Comparison of ENCODE assay signal across 20 cellular contexts in genomic region chr7:73746378-73746777, GRCh38. TPM values are rescaled to one million over a fixed set of nuclear protein-coding genes. Genes with fewer than 3 reads are reported as not detected.
DNase-seq lines count a peak whose midpoint lies in the region; ATAC-seq and TF ChIP-seq lines count a peak whose summit lies in the region.
"Had no signal": no experiment of that assay in that cellular context is flagged by ENCODE, and none has a peak within 500 bp of the region (broad histone marks: within the 10 kb centered on the region; RNA-seq: fewer than 3 reads in every experiment).

No MANE protein-coding gene starts in this region.

- peaks cover 21% of the 10 kb centered on the region for H3K36me3 Mint-ChIP-seq in endodermal cell (ENCODE audit: low read depth)
- H3K36me3 Mint-ChIP-seq: activated CD4-positive, alpha-beta memory T cell treated with anti-CD3 and anti-CD28 coated beads for 36 hours; naive thymus-derived CD4-positive, alpha-beta T cell had no signal

- H3K4me3 Mint-ChIP-seq in endodermal cell, result no peak overlapping the region
- H3K4me3 Mint-ChIP-seq: activated CD4-positive, alpha-beta memory T cell treated with anti-CD3 and anti-CD28 coated beads for 36 hours; CD4-positive, alpha-beta T cell; naive thymus-derived CD4-positive, alpha-beta T cell had no signal

- DNase-seq in NCI-H446 treated with DMSO at 0.1 percent for 48 hours (lab: John Stamatoyannopoulos, UW) (peak; percentile 66), endodermal cell (no peak), psoas muscle (no peak), NOMO-1 treated with DMSO at 0.1 percent for 48 hours (lab: John Stamatoyannopoulos, UW; ENCODE audit: unreplicated experiment) (no peak), RPMI8226 (no peak), inferior parietal cortex (ENCODE audit: extremely low spot score) (no peak)
- DNase-seq: activated CD4-positive, alpha-beta memory T cell treated with anti-CD3 and anti-CD28 coated beads for 36 hours; activated T-cell treated with anti-CD3 and anti-CD28 coated beads, Interleukin-2, amount 50 U/mL, for 48 hours; CD4-positive, alpha-beta T cell; lower lobe of right lung; naive thymus-derived CD4-positive, alpha-beta T cell; NCI-H2107; stimulated activated CD4-positive, alpha-beta T cell treated with anti-CD3 and anti-CD28 coated beads, Interleukin-2, amount 100 ng/mL, for 24 hours had no signal

- H3K27ac Mint-ChIP-seq in endodermal cell, result peak overlapping the region; percentile 78
- H3K27ac Mint-ChIP-seq: activated CD4-positive, alpha-beta memory T cell treated with anti-CD3 and anti-CD28 coated beads for 36 hours; CD4-positive, alpha-beta T cell; naive thymus-derived CD4-positive, alpha-beta T cell had no signal

- H3K9ac ChIP-seq in endodermal cell (ENCODE audit: extremely low read depth, low read length, poor library complexity, severe bottlenecking), result no peak overlapping the region

- TF ChIP-seq CTCF in endodermal cell (conservative IDR thresholded peaks at IDR 0.05), result no peak
- no peak for TF ChIP-seq CTCF in psoas muscle (IDR thresholded peaks at IDR 0.05)

- H3K27ac ChIP-seq in endodermal cell (ENCODE audit: low read depth, low read length) (peak overlapping the region; percentile 6), psoas muscle (no peak overlapping the region)
- H3K27ac ChIP-seq: gastrocnemius medialis, lower lobe of right lung, right atrium auricular region had no signal

- H3K4me1 ChIP-seq in endodermal cell (ENCODE audit: control insufficient read depth, insufficient read depth, low read length) (peaks cover 11% of the 10 kb centered on the region), psoas muscle (no peaks in the 10 kb centered on the region)
- H3K4me1 ChIP-seq: gastrocnemius medialis had no signal

- no peak overlapping the region for H3K4me3 ChIP-seq in endodermal cell (ENCODE audit: low read length)
- no peak overlapping the region for H3K4me3 ChIP-seq in psoas muscle
- H3K4me3 ChIP-seq: gastrocnemius medialis, lower lobe of right lung, right atrium auricular region had no signal

- intact Hi-C loops in psoas muscle (cut with DNase I), result no loop called here

- peak in 3 of 4 donors; percentile 31 to 41 (median 39) for ATAC-seq in psoas muscle
- ATAC-seq in GM19397 (IDR thresholded peaks at IDR 0.05; ENCODE audit: unreplicated experiment), result no peak
- ATAC-seq: lower lobe of right lung; naive thymus-derived CD4-positive, alpha-beta T cell; SK-N-SH treated with all-trans-retinoic acid at 6 μM for 48 hours had no signal

- no peaks in the 10 kb centered on the region for H3K36me3 ChIP-seq in endodermal cell (ENCODE audit: control insufficient read depth, insufficient read depth, low read length)
- no peaks in the 10 kb centered on the region for H3K36me3 ChIP-seq in psoas muscle (ENCODE audit: insufficient read depth in 1 of 2, low read depth in 1 of 2)
- H3K36me3 ChIP-seq: gastrocnemius medialis, lower lobe of right lung, right atrium auricular region had no signal

- TF ChIP-seq EP300 in Ishikawa (IDR thresholded peaks at IDR 0.05; ENCODE audit: borderline replicate concordance), result peak; percentile 81

- peak; percentile 13; the same call in 1 of the 2 replicates for TF ChIP-seq RAD21 in Ishikawa (IDR thresholded peaks at IDR 0.05; ENCODE audit: low read depth)

- H3K9me3 Mint-ChIP-seq in endodermal cell, result peaks cover 20% of the 10 kb centered on the region
- H3K9me3 Mint-ChIP-seq: activated CD4-positive, alpha-beta memory T cell treated with anti-CD3 and anti-CD28 coated beads for 36 hours; CD4-positive, alpha-beta T cell; naive thymus-derived CD4-positive, alpha-beta T cell had no signal

- WGBS in endodermal cell (ENCODE audit: insufficient coverage in 1 of 2, insufficient read length in 1 of 2), 2 experiments, result 92% methylated on average over 4 of the region's 4 CpGs; no CpG with 5 or more reads in 1 of the 2 experiments
- WGBS in psoas muscle, 3 donors, result 23 to 34% (median 24%) methylated on average over 4 of the region's 4 CpGs

- peaks cover 6% of the 10 kb centered on the region for H3K9me3 ChIP-seq in endodermal cell (ENCODE audit: control insufficient read depth, low read length)
- no peaks in the 10 kb centered on the region for H3K9me3 ChIP-seq in psoas muscle
- H3K9me3 ChIP-seq: gastrocnemius medialis, lower lobe of right lung, right atrium auricular region had no signal

- H3K27me3 ChIP-seq in endodermal cell (ENCODE audit: control insufficient read depth, insufficient read depth, low read length, poor library complexity, severe bottlenecking) (no peaks in the 10 kb centered on the region), psoas muscle (ENCODE audit: insufficient read depth in 3 of 3, low read length in 2 of 3) (peaks cover 0 to 2% (median 0%) of the 10 kb centered on the region in 3 donors)
- H3K27me3 ChIP-seq: gastrocnemius medialis, right atrium auricular region had no signal

- H3K4me1 Mint-ChIP-seq in endodermal cell, result peaks cover 28% of the 10 kb centered on the region

- H3K27me3 Mint-ChIP-seq in endodermal cell (ENCODE audit: insufficient read depth), result peaks cover 2% of the 10 kb centered on the region

TF ChIP-seq in Ishikawa, 13 proteins besides CTCF, POLR2A, EP300 and RAD21:
- peak; percentile 72 for TF ChIP-seq CEBPB (IDR thresholded peaks at IDR 0.05)
- TF ChIP-seq YY1 (IDR thresholded peaks at IDR 0.05; ENCODE audit: low read depth), result no peak
- TF ChIP-seq USF1 (IDR thresholded peaks at IDR 0.05), result no peak; the same call in 1 of the 2 replicates
- no peak for TF ChIP-seq CREB1 (IDR thresholded peaks at IDR 0.05; ENCODE audit: low read depth)
- no peak for TF ChIP-seq ZBTB7A (IDR thresholded peaks at IDR 0.05; ENCODE audit: low read depth)
- peak; percentile 56 for TF ChIP-seq TEAD4 (IDR thresholded peaks at IDR 0.05)
- no peak for TF ChIP-seq TAF1 (IDR thresholded peaks at IDR 0.05; ENCODE audit: low read depth)
- peak; percentile 89 for TF ChIP-seq TCF12 (IDR thresholded peaks at IDR 0.05; ENCODE audit: low read depth)
- no peak for TF ChIP-seq REST (IDR thresholded peaks at IDR 0.05; ENCODE audit: low read depth)
- TF ChIP-seq EGR1 (IDR thresholded peaks at IDR 0.05), result no peak
- TF ChIP-seq MAX (IDR thresholded peaks at IDR 0.05), result peak; percentile 16; the same call in 1 of the 2 replicates
- TF ChIP-seq FOXM1 (IDR thresholded peaks at IDR 0.05; ENCODE audit: borderline replicate concordance, low read depth), result peak; percentile 66; the same call in 1 of the 2 replicates
- TF ChIP-seq NFIC (IDR thresholded peaks at IDR 0.05), result peak; percentile 86
TF ChIP-seq in Ishikawa: peak in this region for 6.

RNA-seq across cellular contexts. Expression of gene ABHD11, which starts 7.8 kb away (rescaled TPM):
- total RNA-seq in endodermal cell (100 to 1,000 TPM in 1 of 2 donors, 10 to 100 TPM in 1; 76.9 to 109 TPM), psoas muscle (10 to 100 TPM in 2 of 4 donors, 1 to 10 TPM in 2; 6.8 to 16.9 (median 11.5) TPM)
- polyA plus RNA-seq in endodermal cell (2013, experiment 1 of 2), result 10.1 TPM
- 10.6 TPM for polyA plus RNA-seq in endodermal cell (2013, experiment 2 of 2)
- polyA plus RNA-seq in psoas muscle, result 10 to 100 TPM in 2 of 3 donors, 1 to 10 TPM in 1; 7.4 to 26.6 (median 14.1) TPM

RNA-seq across cellular contexts. Expression of gene CLDN3, which starts 23.7 kb away (rescaled TPM):
- total RNA-seq in endodermal cell (10 to 100 TPM; 20.7 to 47.0 TPM), psoas muscle (under 1 TPM in 1 of 4 donors, not detected in 3; 0.17 TPM)
- polyA plus RNA-seq in endodermal cell (2013, experiment 1 of 2), result 4.2 TPM
- polyA plus RNA-seq in endodermal cell (2013, experiment 2 of 2), result 3.6 TPM
- under 1 TPM in 2 of 3 donors, not detected in 1; 0.04 to 0.16 TPM for polyA plus RNA-seq in psoas muscle
- total RNA-seq: activated CD4-positive, alpha-beta memory T cell treated with anti-CD3 and anti-CD28 coated beads for 36 hours; CD4-positive, alpha-beta T cell; H4; HT1080; naive thymus-derived CD4-positive, alpha-beta T cell; right atrium auricular region had no signal
- polyA plus RNA-seq: naive thymus-derived CD4-positive, alpha-beta T cell had no signal

RNA-seq across cellular contexts. Expression of gene STX1A, which starts 26.9 kb away (rescaled TPM):
- total RNA-seq in endodermal cell (10 to 100 TPM; 23.0 to 34.4 TPM), psoas muscle (1 to 10 TPM; 1.9 to 3.6 (median 2.6) TPM)
- 25.5 TPM for polyA plus RNA-seq in endodermal cell (2013, experiment 1 of 2)
- polyA plus RNA-seq in endodermal cell (2013, experiment 2 of 2), result 16.4 TPM
- 1 to 10 TPM; 2.3 to 5.4 (median 4.2) TPM for polyA plus RNA-seq in psoas muscle

Comparison
In these comparisons a context has a peak if more than half of its experiments do, and no peak if none do; other contexts are left out.
1. RNA of gene ABHD11, which starts 7.8 kb away (total RNA-seq): 76.9 to 109 TPM in endodermal cell; 6.8 to 16.9 TPM in psoas muscle; every median in the first group is over 4 times any median in the second.
2. RNA of gene CLDN3, which starts 23.7 kb away (total RNA-seq): 20.7 to 47.0 TPM in endodermal cell; 0.17 TPM in psoas muscle; every median in the first group is over 10 times any median in the second.
3. RNA of gene STX1A, which starts 26.9 kb away (total RNA-seq): 23.0 to 34.4 TPM in endodermal cell; 1.9 to 3.6 TPM in psoas muscle; every median in the first group is over 4 times any median in the second.